1 cellular context compared by ENCODE assay signal in genomic region chr11:865512-866430, GRCh38.
TF ChIP-seq lines count a peak whose summit lies in the region.

No MANE protein-coding gene starts in this region.

TF ChIP-seq in H1, 55 proteins besides CTCF, POLR2A, EP300 and RAD21:
- TF ChIP-seq POLR2AphosphoS5 (IDR thresholded peaks at IDR 0.05; ENCODE audit: low read depth, low read length) (peak; percentile 37; the same call in 1 of the 2 replicates), JUND (IDR thresholded peaks at IDR 0.05; ENCODE audit: low read length) (no peak), CTBP2 (IDR thresholded peaks at IDR 0.05; ENCODE audit: borderline replicate concordance, insufficient read depth, insufficient read length, low read length) (no peak), SUZ12 (IDR thresholded peaks at IDR 0.05; ENCODE audit: low read length) (no peak), CHD7 (IDR thresholded peaks at IDR 0.05; ENCODE audit: insufficient replicate concordance, low read length) (no peak), EGR1 (IDR thresholded peaks at IDR 0.05; ENCODE audit: borderline replicate concordance, low read depth, low read length) (no peak)
